23 cellular contexts compared by ENCODE assay signal in genomic region chr11:27406498-27407354, GRCh38. TPM values are rescaled to one million over a fixed set of nuclear protein-coding genes. Genes with fewer than 3 reads are reported as not detected.
A peak's percentile ranks its signal among the peaks of the same experiment; 100 is the strongest.
DNase-seq lines count a peak whose midpoint lies in the region; ATAC-seq, FAIRE-seq and TF ChIP-seq lines count a peak whose summit lies in the region.
"Had no signal": no experiment of that assay in that cellular context is flagged by ENCODE, and none has a peak within 500 bp of the region (broad histone marks: within the 10 kb centered on the region; RNA-seq: fewer than 3 reads in every experiment).

No MANE protein-coding gene starts in this region.

- H3K79me2 ChIP-seq in HepG2 (ENCODE audit: insufficient read depth, low read length) = peaks cover 43% of the 10 kb centered on the region

- intact Hi-C loops in HepG2 (cut with micrococcal nuclease; ENCODE audit: unreplicated experiment) (no loop called here), right lobe of liver (cut with DNase I) (no loop called here), Right ventricle myocardium superior (cut with DNase I) (no loop called here)

- in situ Hi-C loops in HepG2 (cut with HindIII; ENCODE audit: extremely low pct_ligation_motif_present, low pct_unique_long_range_greater_than_20kb) = no loop called here

- no peak for TF ChIP-seq RAD21 in HepG2 (CRISPR knock-in tag; IDR thresholded peaks at IDR 0.05)

- H2AFZ ChIP-seq in HepG2 (ENCODE audit: low read length) = no peak overlapping the region
- H2AFZ ChIP-seq: GM23338 had no signal

- DNase-seq in HepG2 (ENCODE audit: low spot score) (no peak), right lobe of liver (no peak), Right ventricle myocardium superior (no peak), omental fat pad (ENCODE audit: low spot score) (no peak), DMS53 (lab: John Stamatoyannopoulos, UW) (no peak), middle frontal gyrus (ENCODE audit: extremely low spot score, low spot score) (no peak), HCEC 1CT (no peak), putamen (ENCODE audit: low spot score) (no peak)
- DNase-seq: CD8-positive, alpha-beta T cell; DND-41; KG1; NCI-H1436; NCI-H2029; NCI-H2171; NCI-H446; NCI-H69; NK-92 treated with Interleukin-12 subunit alpha and Interleukin-12 subunit beta, amount 100 ng/mL, for 24 hours had no signal

- CTCF ChIA-PET in HepG2 (lab: Yijun Ruan, JAX; ENCODE audit: low intra/inter-chr PET ratio, low total read pairs) = no interaction called here

- TF ChIP-seq POLR2A in HepG2 (IDR thresholded peaks at IDR 0.05; ENCODE audit: insufficient read depth in 1 of 2, low read depth in 2 of 2, low read length in 2 of 2) = no peak
- TF ChIP-seq POLR2A in right lobe of liver (IDR thresholded peaks at IDR 0.05) = no peak

- H3K27me3 ChIP-seq in HepG2 (ENCODE audit: control insufficient read depth in 1 of 2, insufficient read depth in 2 of 2, low read length in 2 of 2) = no peaks in the 10 kb centered on the region
- H3K27me3 ChIP-seq in right lobe of liver = no peaks in the 10 kb centered on the region
- H3K27me3 ChIP-seq: BLaER1 had no signal

- TF ChIP-seq EP300 in HepG2 (IDR thresholded peaks at IDR 0.05; ENCODE audit: low read depth in 2 of 2, low read length in 2 of 2) (no peak), HepG2 (CRISPR knock-in tag; IDR thresholded peaks at IDR 0.05; ENCODE audit: borderline replicate concordance) (no peak)

- H4K20me1 ChIP-seq in HepG2 (ENCODE audit: insufficient read depth, low read length) = no peaks in the 10 kb centered on the region
- H4K20me1 ChIP-seq: BLaER1 had no signal

- no peak overlapping the region for H3K9ac ChIP-seq in HepG2 (ENCODE audit: insufficient read depth, low read depth, low read length)
- H3K9ac ChIP-seq: BLaER1 had no signal

- H3K4me1 ChIP-seq in HepG2 (ENCODE audit: insufficient read depth, low read length) (peaks cover 67% of the 10 kb centered on the region), right lobe of liver (peaks cover 0 to 44% (median 15%) of the 10 kb centered on the region in 4 donors)
- H3K4me1 ChIP-seq: BLaER1 had no signal

- POLR2A ChIA-PET in HepG2 (lab: Yijun Ruan, JAX) = interaction anchor here (0.9 to 1.6 kb wide), 2 partner anchors 10 to 11 kb away, joined by 3 to 5 read pairs; no protein-coding TSS in a partner anchor

- H3K9me3 ChIP-seq in HepG2 (ENCODE audit: low read length) = no peaks in the 10 kb centered on the region
- H3K9me3 ChIP-seq in right lobe of liver = no peaks in the 10 kb centered on the region
- H3K9me3 ChIP-seq: BLaER1 had no signal

- TF ChIP-seq CTCF in HepG2 (CRISPR knock-in tag; IDR thresholded peaks at IDR 0.05) (no peak), right lobe of liver (IDR thresholded peaks at IDR 0.05) (no peak), omental fat pad (IDR thresholded peaks at IDR 0.05) (no peak)

- ATAC-seq in HepG2 (no peak), right lobe of liver (no peak), Right ventricle myocardium superior (ENCODE audit: poor library complexity) (peak; percentile 60), omental fat pad (ENCODE audit: low FRiP score) (peak; percentile 74)
- ATAC-seq: CD8-positive, alpha-beta T cell; GM12878; GM23338 had no signal

- peaks cover 1 to 20% of the 10 kb centered on the region in 2 experiments; a peak in 4 of 5 replicates for H3K36me3 ChIP-seq in HepG2 (replicated peaks in 1 of 2; ENCODE audit: control insufficient read depth in 1 of 2, insufficient read depth in 2 of 2, low read length in 2 of 2)
- no peaks in the 10 kb centered on the region for H3K36me3 ChIP-seq in right lobe of liver
- H3K36me3 ChIP-seq: BLaER1 had no signal

- H3K4me2 ChIP-seq in HepG2 (ENCODE audit: low read depth, low read length) = no peak overlapping the region
- H3K4me2 ChIP-seq: BLaER1, GM23338 had no signal

- no TSS peak for BruUV-seq in HepG2 (replicated peaks; lab: Mats Ljungman, UMichigan)

- H3K27ac ChIP-seq in HepG2 (ENCODE audit: extremely low read length, insufficient read depth, low read length) (no peak overlapping the region), right lobe of liver (no peak overlapping the region)
- H3K27ac ChIP-seq: BLaER1, RWPE1 had no signal

- H3K4me3 ChIP-seq in HepG2 (replicated peaks in 1 of 3; ENCODE audit: insufficient read depth in 1 of 3, low read depth in 2 of 3, low read length in 3 of 3) = no peak overlapping the region
- no peak overlapping the region for H3K4me3 ChIP-seq in right lobe of liver
- H3K4me3 ChIP-seq: BLaER1, GM12878, GM23338 had no signal

- no peak for FAIRE-seq in HepG2 (lab: Jason Lieb, UNC)
- FAIRE-seq: G401.6, GM12878, GM18507 had no signal

- WGBS in HepG2 (ENCODE audit: low lambda C conversion rate) = 92% methylated on average over 3 of the region's 3 CpGs
- 87% methylated on average over 3 of the region's 3 CpGs for WGBS in right lobe of liver (ENCODE audit: insufficient coverage, low coverage, low lambda C conversion rate, missing lambda C conversion rate)

TF ChIP-seq in HepG2, 621 proteins besides CTCF, POLR2A, EP300 and RAD21:
- TF ChIP-seq ZNF629 (CRISPR knock-in tag; conservative IDR thresholded peaks at IDR 0.05) (peak; percentile 66), HOXA9 (CRISPR knock-in tag; IDR thresholded peaks at IDR 0.05; ENCODE audit: borderline replicate concordance) (no peak), BCLAF1 (IDR thresholded peaks at IDR 0.05) (no peak), MTA1 (CRISPR knock-in tag; IDR thresholded peaks at IDR 0.05; ENCODE audit: borderline replicate concordance) (no peak)

RNA-seq across cellular contexts. Expression of gene CCDC34, which starts 43.7 kb away (rescaled TPM):
- total RNA-seq in HepG2 (2016; rRNA removed; fragmentation: Illumina TruSeq; extraction: Trizol) (34.3 and 37.9 TPM in 2 replicates), right lobe of liver (1 to 10 TPM; 1.8 to 3.6 (median 2.1) TPM), Right ventricle myocardium superior (3.6 TPM), omental fat pad (1 to 10 TPM; 2.0 to 3.1 (median 2.4) TPM)
- total RNA-seq in HepG2 (2016; cell fraction: cytosol; rRNA removed; fragmentation: Illumina TruSeq; extraction: Trizol; ENCODE audit: low read depth) = 10.7 and 11.6 TPM in 2 replicates
- total RNA-seq in HepG2 (2016; cell fraction: insoluble cytoplasmic fraction; rRNA removed; fragmentation: Illumina TruSeq; extraction: Trizol) = 35.1 and 40.9 TPM in 2 replicates
- 18.2 and 19.0 TPM in 2 replicates for total RNA-seq in HepG2 (2016; cell fraction: membrane; rRNA removed; fragmentation: Illumina TruSeq; extraction: Trizol)
- 16.1 and 19.6 TPM in 2 replicates for total RNA-seq in HepG2 (2016; cell fraction: nucleus; rRNA removed; fragmentation: Illumina TruSeq; extraction: Trizol)
- polyA plus RNA-seq in HepG2 (2011; rRNA removed) = 3.2 and 7.6 TPM in 2 replicates
- polyA plus RNA-seq in HepG2 (2011; cell fraction: cytosol; rRNA removed) = 3.7 and 5.9 TPM in 2 replicates
- polyA plus RNA-seq in HepG2 (2011; cell fraction: nucleus; rRNA removed) = 2.3 and 2.6 TPM in 2 replicates
- polyA plus RNA-seq in HepG2 (2012) = 7.7 and 20.2 TPM in 2 replicates
- polyA plus RNA-seq in HepG2 (2016; cell fraction: cytosol; fragmentation: Illumina TruSeq; extraction: Trizol; ENCODE audit: low read depth) = 7.5 and 10.1 TPM in 2 replicates
- polyA plus RNA-seq in HepG2 (2016; cell fraction: insoluble cytoplasmic fraction; fragmentation: Illumina TruSeq; extraction: Trizol; ENCODE audit: low read depth) = 54.7 and 54.9 TPM in 2 replicates
- polyA plus RNA-seq in HepG2 (2016; cell fraction: membrane; fragmentation: Illumina TruSeq; extraction: Trizol; ENCODE audit: low read depth) = 14.2 and 15.6 TPM in 2 replicates
- polyA plus RNA-seq in HepG2 (2016; cell fraction: nucleus; fragmentation: Illumina TruSeq; extraction: Trizol; ENCODE audit: insufficient read depth, low read depth) = 22.5 and 25.2 TPM in 2 replicates
- 6.1 and 10.4 TPM in 2 replicates for polyA minus RNA-seq in HepG2 (2011; rRNA and poly(A)+ RNA removed; ENCODE audit: low replicate concordance)
- 3.0 and 3.5 TPM in 2 replicates for polyA minus RNA-seq in HepG2 (2011; cell fraction: cytosol; rRNA and poly(A)+ RNA removed)
- 15.7 and 17.0 TPM in 2 replicates for polyA minus RNA-seq in HepG2 (2011; cell fraction: nucleus; rRNA and poly(A)+ RNA removed)

Comparison
In these comparisons a context has a peak if more than half of its experiments do, and no peak if none do; other contexts are left out.
1. ATAC-seq: peak in Right ventricle myocardium superior (single experiment) and omental fat pad (single experiment); none in HepG2 (single experiment) and right lobe of liver (0 of 4).